In the genomic region with DNA sequence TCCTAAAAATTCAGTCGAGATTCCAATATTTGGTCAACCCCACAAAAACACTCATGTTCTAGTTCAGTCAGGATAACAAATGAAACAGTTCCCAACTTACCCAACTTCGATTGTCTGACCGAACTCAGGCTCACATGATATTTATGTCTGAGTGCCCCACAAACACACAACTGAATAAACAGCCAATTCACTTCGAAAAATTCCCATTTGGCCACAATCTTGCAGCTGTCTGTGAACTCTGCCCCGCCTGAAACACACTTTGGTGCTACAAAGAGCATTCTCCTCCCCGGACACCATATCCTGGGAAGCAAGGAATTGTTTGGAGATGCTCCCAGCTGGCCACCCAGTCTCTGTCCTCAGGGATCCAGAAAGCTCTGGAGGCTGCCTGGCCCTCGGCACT, we compare ENCODE assay signal across 1 cellular context.
TF ChIP-seq lines count a peak whose summit lies in the region.

No MANE protein-coding gene starts in this region.

TF ChIP-seq in GM12878, 131 proteins besides CTCF, POLR2A, EP300 and RAD21 (continued from another document):
- TF ChIP-seq, protein P1, sequence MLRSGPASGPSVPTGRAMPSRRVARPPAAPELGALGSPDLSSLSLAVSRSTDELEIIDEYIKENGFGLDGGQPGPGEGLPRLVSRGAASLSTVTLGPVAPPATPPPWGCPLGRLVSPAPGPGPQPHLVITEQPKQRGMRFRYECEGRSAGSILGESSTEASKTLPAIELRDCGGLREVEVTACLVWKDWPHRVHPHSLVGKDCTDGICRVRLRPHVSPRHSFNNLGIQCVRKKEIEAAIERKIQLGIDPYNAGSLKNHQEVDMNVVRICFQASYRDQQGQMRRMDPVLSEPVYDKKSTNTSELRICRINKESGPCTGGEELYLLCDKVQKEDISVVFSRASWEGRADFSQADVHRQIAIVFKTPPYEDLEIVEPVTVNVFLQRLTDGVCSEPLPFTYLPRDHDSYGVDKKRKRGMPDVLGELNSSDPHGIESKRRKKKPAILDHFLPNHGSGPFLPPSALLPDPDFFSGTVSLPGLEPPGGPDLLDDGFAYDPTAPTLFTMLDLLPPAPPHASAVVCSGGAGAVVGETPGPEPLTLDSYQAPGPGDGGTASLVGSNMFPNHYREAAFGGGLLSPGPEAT (IDR thresholded peaks at IDR 0.05; ENCODE audit: low read depth) = no peak
- TF ChIP-seq, protein P2, sequence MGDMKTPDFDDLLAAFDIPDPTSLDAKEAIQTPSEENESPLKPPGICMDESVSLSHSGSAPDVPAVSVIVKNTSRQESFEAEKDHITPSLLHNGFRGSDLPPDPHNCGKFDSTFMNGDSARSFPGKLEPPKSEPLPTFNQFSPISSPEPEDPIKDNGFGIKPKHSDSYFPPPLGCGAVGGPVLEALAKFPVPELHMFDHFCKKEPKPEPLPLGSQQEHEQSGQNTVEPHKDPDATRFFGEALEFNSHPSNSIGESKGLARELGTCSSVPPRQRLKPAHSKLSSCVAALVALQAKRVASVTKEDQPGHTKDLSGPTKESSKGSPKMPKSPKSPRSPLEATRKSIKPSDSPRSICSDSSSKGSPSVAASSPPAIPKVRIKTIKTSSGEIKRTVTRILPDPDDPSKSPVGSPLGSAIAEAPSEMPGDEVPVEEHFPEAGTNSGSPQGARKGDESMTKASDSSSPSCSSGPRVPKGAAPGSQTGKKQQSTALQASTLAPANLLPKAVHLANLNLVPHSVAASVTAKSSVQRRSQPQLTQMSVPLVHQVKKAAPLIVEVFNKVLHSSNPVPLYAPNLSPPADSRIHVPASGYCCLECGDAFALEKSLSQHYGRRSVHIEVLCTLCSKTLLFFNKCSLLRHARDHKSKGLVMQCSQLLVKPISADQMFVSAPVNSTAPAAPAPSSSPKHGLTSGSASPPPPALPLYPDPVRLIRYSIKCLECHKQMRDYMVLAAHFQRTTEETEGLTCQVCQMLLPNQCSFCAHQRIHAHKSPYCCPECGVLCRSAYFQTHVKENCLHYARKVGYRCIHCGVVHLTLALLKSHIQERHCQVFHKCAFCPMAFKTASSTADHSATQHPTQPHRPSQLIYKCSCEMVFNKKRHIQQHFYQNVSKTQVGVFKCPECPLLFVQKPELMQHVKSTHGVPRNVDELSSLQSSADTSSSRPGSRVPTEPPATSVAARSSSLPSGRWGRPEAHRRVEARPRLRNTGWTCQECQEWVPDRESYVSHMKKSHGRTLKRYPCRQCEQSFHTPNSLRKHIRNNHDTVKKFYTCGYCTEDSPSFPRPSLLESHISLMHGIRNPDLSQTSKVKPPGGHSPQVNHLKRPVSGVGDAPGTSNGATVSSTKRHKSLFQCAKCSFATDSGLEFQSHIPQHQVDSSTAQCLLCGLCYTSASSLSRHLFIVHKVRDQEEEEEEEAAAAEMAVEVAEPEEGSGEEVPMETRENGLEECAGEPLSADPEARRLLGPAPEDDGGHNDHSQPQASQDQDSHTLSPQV (IDR thresholded peaks at IDR 0.05) = no peak
- TF ChIP-seq, protein P3, sequence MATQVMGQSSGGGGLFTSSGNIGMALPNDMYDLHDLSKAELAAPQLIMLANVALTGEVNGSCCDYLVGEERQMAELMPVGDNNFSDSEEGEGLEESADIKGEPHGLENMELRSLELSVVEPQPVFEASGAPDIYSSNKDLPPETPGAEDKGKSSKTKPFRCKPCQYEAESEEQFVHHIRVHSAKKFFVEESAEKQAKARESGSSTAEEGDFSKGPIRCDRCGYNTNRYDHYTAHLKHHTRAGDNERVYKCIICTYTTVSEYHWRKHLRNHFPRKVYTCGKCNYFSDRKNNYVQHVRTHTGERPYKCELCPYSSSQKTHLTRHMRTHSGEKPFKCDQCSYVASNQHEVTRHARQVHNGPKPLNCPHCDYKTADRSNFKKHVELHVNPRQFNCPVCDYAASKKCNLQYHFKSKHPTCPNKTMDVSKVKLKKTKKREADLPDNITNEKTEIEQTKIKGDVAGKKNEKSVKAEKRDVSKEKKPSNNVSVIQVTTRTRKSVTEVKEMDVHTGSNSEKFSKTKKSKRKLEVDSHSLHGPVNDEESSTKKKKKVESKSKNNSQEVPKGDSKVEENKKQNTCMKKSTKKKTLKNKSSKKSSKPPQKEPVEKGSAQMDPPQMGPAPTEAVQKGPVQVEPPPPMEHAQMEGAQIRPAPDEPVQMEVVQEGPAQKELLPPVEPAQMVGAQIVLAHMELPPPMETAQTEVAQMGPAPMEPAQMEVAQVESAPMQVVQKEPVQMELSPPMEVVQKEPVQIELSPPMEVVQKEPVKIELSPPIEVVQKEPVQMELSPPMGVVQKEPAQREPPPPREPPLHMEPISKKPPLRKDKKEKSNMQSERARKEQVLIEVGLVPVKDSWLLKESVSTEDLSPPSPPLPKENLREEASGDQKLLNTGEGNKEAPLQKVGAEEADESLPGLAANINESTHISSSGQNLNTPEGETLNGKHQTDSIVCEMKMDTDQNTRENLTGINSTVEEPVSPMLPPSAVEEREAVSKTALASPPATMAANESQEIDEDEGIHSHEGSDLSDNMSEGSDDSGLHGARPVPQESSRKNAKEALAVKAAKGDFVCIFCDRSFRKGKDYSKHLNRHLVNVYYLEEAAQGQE (IDR thresholded peaks at IDR 0.05; ENCODE audit: low read depth, low read length) = no peak
- TF ChIP-seq CHD4 (IDR thresholded peaks at IDR 0.05) = no peak
- no peak for TF ChIP-seq TCF3 (IDR thresholded peaks at IDR 0.05; ENCODE audit: borderline replicate concordance, insufficient read depth, low read depth, low read length)
- TF ChIP-seq LARP7 (IDR thresholded peaks at IDR 0.05) = no peak
- TF ChIP-seq SIX5 (IDR thresholded peaks at IDR 0.05; ENCODE audit: low read depth, low read length, severe bottlenecking) = no peak
